In genomic region chr12:63266988-63267387, GRCh38 we compare ENCODE assay signal across 3 cellular contexts.
"Had no signal": no experiment of that assay in that cellular context is flagged by ENCODE, and none has a peak within 500 bp of the region (broad histone marks: within the 10 kb centered on the region; RNA-seq: fewer than 3 reads in every experiment).

No MANE protein-coding gene starts in this region.

- H3K4me3 ChIP-seq: GM12878 had no signal

- DNase-seq: GDM1, GF-D8 had no signal

- ATAC-seq: GM12878 had no signal
